15 cellular contexts compared by ENCODE assay signal in the genomic region with DNA sequence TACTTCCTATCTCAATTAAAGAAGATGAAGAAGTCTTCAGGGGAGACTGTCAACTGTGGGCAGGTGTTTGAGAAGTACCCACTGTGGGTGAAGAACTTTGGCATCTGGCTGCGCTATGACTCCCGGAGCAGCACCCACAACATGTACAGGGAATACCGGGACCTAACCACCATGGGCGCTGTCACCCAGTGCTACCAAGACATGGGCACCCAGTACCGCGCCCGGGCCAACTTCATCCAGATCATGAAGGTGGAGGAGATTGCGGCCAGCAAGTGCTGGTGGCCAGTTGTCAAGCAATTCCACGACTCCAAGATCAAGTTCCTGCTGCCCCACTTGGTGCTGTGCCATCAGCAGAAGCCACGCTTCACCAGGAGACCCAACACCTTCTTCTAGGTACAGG. TPM values are rescaled to one million over a fixed set of nuclear protein-coding genes. Genes with fewer than 3 reads are reported as not detected.
DNase-seq lines count a peak whose midpoint lies in the region; ATAC-seq, FAIRE-seq and TF ChIP-seq lines count a peak whose summit lies in the region.
"Had no signal": no experiment of that assay in that cellular context is flagged by ENCODE, and none has a peak within 500 bp of the region (broad histone marks: within the 10 kb centered on the region; RNA-seq: fewer than 3 reads in every experiment).

No MANE protein-coding gene starts in this region.

- FAIRE-seq in GM12878 (lab: Jason Lieb, UNC): no peak

- no peak overlapping the region for H3K4me3 ChIP-seq in CD4-positive, CD25-positive, alpha-beta regulatory T cell (ENCODE audit: low read depth, low read length)
- H3K4me3 ChIP-seq in KMS-11 (IDR thresholded peaks at IDR 0.05; ENCODE audit: insufficient read depth, low read depth, low read length): no peak overlapping the region
- peak overlapping the region; percentile 54; the same call in 1 of the 2 replicates for H3K4me3 ChIP-seq in GM12878
- peak overlapping the region in 1 of 2 experiments; percentile 52 for H3K4me3 ChIP-seq in neutrophil (ENCODE audit: low read depth in 1 of 2, low read length in 1 of 2)
- H3K4me3 ChIP-seq: gastroesophageal sphincter had no signal

- no peaks in the 10 kb centered on the region for H3K36me3 Mint-ChIP-seq in CD4-positive, CD25-positive, alpha-beta regulatory T cell

- H3K27ac ChIP-seq in CD4-positive, CD25-positive, alpha-beta regulatory T cell (ENCODE audit: insufficient read depth, low read length, poor library complexity, severe bottlenecking): no peak overlapping the region
- peak overlapping the region; percentile 88 for H3K27ac ChIP-seq in KMS-11
- peak overlapping the region; percentile 98 for H3K27ac ChIP-seq in GM12878 (ENCODE audit: control insufficient read depth, insufficient read depth)
- H3K27ac ChIP-seq in neutrophil: peak overlapping the region; percentile 96

- H3K9me3 Mint-ChIP-seq in CD4-positive, CD25-positive, alpha-beta regulatory T cell: no peaks in the 10 kb centered on the region

- H3K9me3 ChIP-seq in CD4-positive, CD25-positive, alpha-beta regulatory T cell (ENCODE audit: control insufficient read depth in 2 of 2, low read length in 2 of 2): no peaks in the 10 kb centered on the region
- H3K9me3 ChIP-seq in GM12878 (replicated peaks; ENCODE audit: control insufficient read depth, insufficient read depth, low read length) (no peaks in the 10 kb centered on the region; the same call in 2 of the 3 replicates), neutrophil (no peaks in the 10 kb centered on the region)
- H3K9me3 ChIP-seq: BE2C, gastroesophageal sphincter had no signal

- no peak for TF ChIP-seq EP300 in GM12878 (IDR thresholded peaks at IDR 0.05; ENCODE audit: borderline replicate concordance in 1 of 2, control insufficient read depth in 1 of 2, low read depth in 2 of 2, low read length in 2 of 2)

- H3K9ac ChIP-seq in KMS-11 (no peak overlapping the region), GM12878 (ENCODE audit: control insufficient read depth, insufficient read depth, low read length) (no peak overlapping the region)

- no peak for ATAC-seq in CD4-positive, CD25-positive, alpha-beta regulatory T cell (ENCODE audit: low read depth in 2 of 2)
- no peak for ATAC-seq in GM12878
- ATAC-seq: gastroesophageal sphincter had no signal

- H2AFZ ChIP-seq in KMS-11 (ENCODE audit: low read depth) (no peak overlapping the region), GM12878 (ENCODE audit: control insufficient read depth, low read depth, low read length) (no peak overlapping the region)

- no peak for DNase-seq in CD4-positive, CD25-positive, alpha-beta regulatory T cell
- DNase-seq in GM12878 (ENCODE audit: low read depth, low spot score): no peak
- no peak for DNase-seq in GM19238 (ENCODE audit: insufficient read length, low spot score)
- no peak for DNase-seq in GOT3 (lab: John Stamatoyannopoulos, UW)
- DNase-seq in NCI-H2171 treated with DMSO at 0.1 percent for 48 hours (lab: John Stamatoyannopoulos, UW): no peak
- DNase-seq: activated CD4-positive, CD25-positive, alpha-beta regulatory T cell; activated T-cell treated with anti-CD3 and anti-CD28 coated beads for 4 hours; BE2C; H9; NCI-H1092 treated with DMSO at 0.1 percent for 48 hours; occipital lobe; stimulated activated CD4-positive, alpha-beta T cell treated with anti-CD3 and anti-CD28 coated beads, Interleukin-4, amount 100 ng/mL, for 24 hours had no signal

- H3K4me3 Mint-ChIP-seq in CD4-positive, CD25-positive, alpha-beta regulatory T cell: peak overlapping the region in 3 of 4 donors; percentile 7 to 54 (median 33)
- H3K4me3 Mint-ChIP-seq: H9 had no signal

- intact Hi-C loops in GM12878 (cut with micrococcal nuclease; ENCODE audit: unreplicated experiment): loop anchor here (2.0 kb wide), 2 partner anchors 15 to 57 kb away; a partner anchor contains a TSS

- peaks cover 7% of the 10 kb centered on the region for H3K27me3 Mint-ChIP-seq in CD4-positive, CD25-positive, alpha-beta regulatory T cell

- TF ChIP-seq CTCF in KMS-11 (conservative IDR thresholded peaks at IDR 0.05; ENCODE audit: low read depth, low read length) (no peak), GM12878 (IDR thresholded peaks at IDR 0.05 in 2 of 3, conservative IDR thresholded peaks at IDR 0.05 in 1 of 3; ENCODE audit: control insufficient read depth in 2 of 3, extremely low read depth in 1 of 3, insufficient read depth in 1 of 3, low read depth in 3 of 3, low read length in 3 of 3) (no peak), neutrophil (IDR thresholded peaks at IDR 0.05) (no peak)

- H3K4me2 ChIP-seq in KMS-11 (peak overlapping the region; percentile 76), GM12878 (ENCODE audit: control insufficient read depth, insufficient read depth) (peak overlapping the region; percentile 97)

- TF ChIP-seq POLR2A in GM12878 (IDR thresholded peaks at IDR 0.05; ENCODE audit: low read depth, low read length): no peak

- H3K4me1 ChIP-seq in CD4-positive, CD25-positive, alpha-beta regulatory T cell (ENCODE audit: control insufficient read depth, insufficient read depth, low read length, poor library complexity, severe bottlenecking): peaks cover 35% of the 10 kb centered on the region
- peaks cover 62% of the 10 kb centered on the region for H3K4me1 ChIP-seq in KMS-11 (ENCODE audit: low read depth, poor library complexity, severe bottlenecking)
- peaks cover 48% of the 10 kb centered on the region for H3K4me1 ChIP-seq in GM12878 (ENCODE audit: control insufficient read depth, insufficient read depth, low read length)
- peaks cover 54 to 55% of the 10 kb centered on the region in 2 experiments for H3K4me1 ChIP-seq in neutrophil (ENCODE audit: control insufficient read depth in 1 of 2, insufficient read depth in 1 of 2, low read depth in 1 of 2, low read length in 1 of 2)
- H3K4me1 ChIP-seq: BE2C had no signal

- SMC1A ChIA-PET in GM12878 (lab: Charles Lee; ENCODE audit: uncharacterized antibody, unreplicated experiment): interaction anchor here (0.8 to 2.6 kb wide), 16 partner anchors 11 to 77 kb away, joined by 3 to 65 read pairs (median 5); a partner anchor contains a TSS

- no peak for TF ChIP-seq RAD21 in GM12878 (IDR thresholded peaks at IDR 0.05; ENCODE audit: insufficient read depth, low read depth, low read length)

- CTCF ChIA-PET in GM12878 (lab: Yijun Ruan, JAX): interaction anchor here (0.9 to 2.0 kb wide), 7 partner anchors 11 to 75 kb away, joined by 3 to 29 read pairs (median 5); a partner anchor contains a TSS

- POLR2A ChIA-PET in GM12878 (lab: Charles Lee): interaction anchor here (0.9 to 2.8 kb wide), 12 partner anchors 8 to 51 kb away, joined by 3 to 49 read pairs (median 4); a partner anchor contains a TSS

- no peaks in the 10 kb centered on the region for H3K36me3 ChIP-seq in CD4-positive, CD25-positive, alpha-beta regulatory T cell (ENCODE audit: control insufficient read depth, insufficient read depth, low read length)
- H3K36me3 ChIP-seq in KMS-11 (ENCODE audit: insufficient read depth): no peaks in the 10 kb centered on the region
- no peaks in the 10 kb centered on the region for H3K36me3 ChIP-seq in GM12878 (ENCODE audit: control insufficient read depth in 2 of 2, insufficient read depth in 2 of 2, low read length in 1 of 2)
- H3K36me3 ChIP-seq in neutrophil: no peaks in the 10 kb centered on the region
- H3K36me3 ChIP-seq: BE2C, gastroesophageal sphincter had no signal

- peak overlapping the region in 2 of 3 donors; percentile 79 to 93 for H3K27ac Mint-ChIP-seq in CD4-positive, CD25-positive, alpha-beta regulatory T cell

- 84% methylated on average over 10 of the region's 10 CpGs for WGBS in GM12878 (ENCODE audit: insufficient coverage, insufficient replicate concordance, low lambda C conversion rate, missing lambda C conversion rate)

- H3K27me3 ChIP-seq in CD4-positive, CD25-positive, alpha-beta regulatory T cell (ENCODE audit: control insufficient read depth, insufficient read depth, low read length): no peaks in the 10 kb centered on the region
- no peaks in the 10 kb centered on the region for H3K27me3 ChIP-seq in KMS-11 (ENCODE audit: insufficient read depth, low read depth)
- H3K27me3 ChIP-seq in GM12878 (replicated peaks in 1 of 2; ENCODE audit: control insufficient read depth in 2 of 2, insufficient read depth in 2 of 2, low read length in 1 of 2): no peaks in the 10 kb centered on the region
- no peaks in the 10 kb centered on the region for H3K27me3 ChIP-seq in neutrophil
- H3K27me3 ChIP-seq: BE2C, gastroesophageal sphincter had no signal

- peaks cover 10 to 47% (median 30%) of the 10 kb centered on the region in 4 donors for H3K4me1 Mint-ChIP-seq in CD4-positive, CD25-positive, alpha-beta regulatory T cell

- H4K20me1 ChIP-seq in KMS-11 (ENCODE audit: insufficient read depth) (no peaks in the 10 kb centered on the region), GM12878 (ENCODE audit: control insufficient read depth, insufficient read depth) (no peaks in the 10 kb centered on the region)

- H3K79me2 ChIP-seq in KMS-11 (ENCODE audit: insufficient read depth, low read depth) (no peaks in the 10 kb centered on the region), GM12878 (ENCODE audit: control insufficient read depth, insufficient read depth, low read length) (no peaks in the 10 kb centered on the region)

- no TSS peak for BruUV-seq in GM12878 (replicated peaks; lab: Mats Ljungman, UMichigan)

- in situ Hi-C loops in GM12878 (cut with MboI): no loop called here

- RAD21 ChIA-PET in GM12878 (lab: Charles Lee; ENCODE audit: unreplicated experiment): interaction anchor here (0.9 to 2.3 kb wide), 8 partner anchors 9 to 76 kb away, joined by 4 to 63 read pairs (median 8); a partner anchor contains a TSS

RNA-seq across cellular contexts. Expression of a gene that starts 15.5 kb away (rescaled TPM):
- 44.9 TPM for total RNA-seq in CD4-positive, CD25-positive, alpha-beta regulatory T cell
- 1 to 10 TPM; 2.0 to 2.6 (median 2.4) TPM for polyA plus RNA-seq in CD4-positive, CD25-positive, alpha-beta regulatory T cell
- 15.2 and 15.5 TPM in 2 replicates for total RNA-seq in GM12878 (2013; cell fraction: nucleolus; rRNA removed)
- total RNA-seq in GM12878 (2014; rRNA removed) (17.2 and 17.6 TPM in 2 replicates), GM12878 (2014; rRNA removed; fragmentation: Illumina TruSeq; extraction: Trizol) (15.5 and 16.7 TPM in 2 replicates), GM12878 (2021) (30.3 and 32.2 TPM in 2 replicates)
- polyA plus RNA-seq in GM12878 (2011; ENCODE audit: low read depth): 12.8 TPM
- polyA plus RNA-seq in GM12878 (2011; rRNA removed) (21.7 and 32.6 TPM in 2 replicates), GM12878 (2014; fragmentation: Illumina TruSeq; extraction: Trizol) (23.1 and 24.9 TPM in 2 replicates), GM12878 (2014; fragmentation: Nextera tagmentation; extraction: Ambion mirVana) (1 to 10 TPM; 4.3 to 9.1 TPM), GM12878 (2014; rRNA removed) (23.4 and 24.2 TPM in 2 replicates), GM12878 (2016; fragmentation: Nextera tagmentation; extraction: Ambion mirVana) (1 to 10 TPM; 2.8 to 4.0 TPM)
- 29.5 and 31.4 TPM in 2 replicates for polyA plus RNA-seq in GM12878 (2011; cell fraction: cytosol; rRNA removed)
- 16.5 and 19.7 TPM in 2 replicates for polyA plus RNA-seq in GM12878 (2011; cell fraction: nucleus; rRNA removed)
- polyA plus RNA-seq in GM12878 (2012): 16.7 and 18.2 TPM in 2 replicates
- polyA minus RNA-seq in GM12878 (2011; rRNA and poly(A)+ RNA removed): 54.0 and 66.6 TPM in 2 replicates
- 17.2 and 18.3 TPM in 2 replicates for polyA minus RNA-seq in GM12878 (2011; cell fraction: cytosol; rRNA and poly(A)+ RNA removed)
- polyA minus RNA-seq in GM12878 (2011; cell fraction: nucleus; rRNA and poly(A)+ RNA removed): 14.4 and 22.5 TPM in 2 replicates

RNA-seq across cellular contexts. Expression of a gene that starts 56.6 kb away (rescaled TPM):
- total RNA-seq in CD4-positive, CD25-positive, alpha-beta regulatory T cell: 55.3 TPM
- 100 to 1,000 TPM; 111 to 122 (median 115) TPM for polyA plus RNA-seq in CD4-positive, CD25-positive, alpha-beta regulatory T cell
- 424 and 447 TPM in 2 replicates for total RNA-seq in GM12878 (2013; cell fraction: nucleolus; rRNA removed)
- total RNA-seq in GM12878 (2014; rRNA removed) (191 and 229 TPM in 2 replicates), GM12878 (2014; rRNA removed; fragmentation: Illumina TruSeq; extraction: Trizol) (284 and 290 TPM in 2 replicates), GM12878 (2021) (272 and 290 TPM in 2 replicates)
- 86.3 TPM for polyA plus RNA-seq in GM12878 (2011; ENCODE audit: low read depth)
- polyA plus RNA-seq in GM12878 (2011; rRNA removed) (415 and 485 TPM in 2 replicates), GM12878 (2014; fragmentation: Illumina TruSeq; extraction: Trizol) (500 and 533 TPM in 2 replicates), GM12878 (2014; fragmentation: Nextera tagmentation; extraction: Ambion mirVana) (10 to 100 TPM; 52.3 to 80.3 TPM), GM12878 (2014; rRNA removed) (248 and 259 TPM in 2 replicates), GM12878 (2016; fragmentation: Nextera tagmentation; extraction: Ambion mirVana) (100 to 1,000 TPM; 347 to 359 TPM)
- 398 and 633 TPM in 2 replicates for polyA plus RNA-seq in GM12878 (2011; cell fraction: cytosol; rRNA removed)
- 263 and 302 TPM in 2 replicates for polyA plus RNA-seq in GM12878 (2011; cell fraction: nucleus; rRNA removed)
- polyA plus RNA-seq in GM12878 (2012): 170 and 192 TPM in 2 replicates
- 119 and 142 TPM in 2 replicates for polyA minus RNA-seq in GM12878 (2011; rRNA and poly(A)+ RNA removed)
- 81.6 and 83.8 TPM in 2 replicates for polyA minus RNA-seq in GM12878 (2011; cell fraction: cytosol; rRNA and poly(A)+ RNA removed)
- 73.0 and 82.6 TPM in 2 replicates for polyA minus RNA-seq in GM12878 (2011; cell fraction: nucleus; rRNA and poly(A)+ RNA removed)
